Comparison of ENCODE assay signal across 7 cellular contexts in the genomic region with DNA sequence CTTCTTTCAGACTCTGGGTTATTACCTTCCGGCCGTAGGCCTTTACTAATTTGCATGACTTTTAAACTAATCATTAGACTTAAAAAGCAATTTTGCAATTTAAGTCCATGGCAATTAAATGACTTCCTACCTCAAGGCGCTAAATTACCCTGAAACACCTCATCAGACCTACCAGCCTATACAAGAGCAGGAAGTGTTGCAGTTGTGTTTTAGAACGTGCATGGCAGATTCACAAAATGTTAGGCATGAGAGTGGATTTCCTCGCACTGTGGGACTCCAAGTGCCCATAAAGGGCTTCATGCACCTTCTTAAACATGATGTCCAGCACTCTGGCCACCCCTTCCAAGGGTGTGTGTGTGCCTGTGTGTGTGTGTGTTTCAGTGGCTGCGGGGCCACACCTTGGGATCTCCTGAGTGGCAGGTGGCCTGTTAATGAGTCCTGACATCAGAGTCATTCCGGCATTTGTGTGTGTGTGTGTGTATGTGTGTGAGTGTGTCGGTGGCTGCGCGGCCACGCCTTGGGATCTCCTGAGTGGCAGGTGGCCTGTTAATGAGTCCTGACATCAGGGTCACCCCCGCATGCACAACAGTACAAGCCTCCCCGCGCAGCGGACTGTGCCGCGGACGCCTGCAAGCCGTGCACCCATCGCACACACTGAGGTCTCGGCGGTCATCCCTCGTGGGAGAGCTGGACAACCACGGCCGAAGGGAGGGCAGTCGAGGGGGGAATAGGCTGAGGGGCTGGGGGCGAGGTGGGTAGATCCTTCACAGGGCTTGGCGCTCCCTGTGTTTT.
DNase-seq lines count a peak whose midpoint lies in the region; ATAC-seq lines count a peak whose summit lies in the region.

No MANE protein-coding gene starts in this region.

- peak overlapping the region; percentile 96 for H3K4me3 Mint-ChIP-seq in memory B cell

- H3K36me3 Mint-ChIP-seq in memory B cell = peaks cover 18% of the 10 kb centered on the region

- H3K27ac Mint-ChIP-seq in memory B cell = peak overlapping the region; percentile 94

- peaks cover 8% of the 10 kb centered on the region for H3K9me3 Mint-ChIP-seq in memory B cell

- DNase-seq in NCI-H2029 treated with DMSO at 0.1 percent for 48 hours (lab: John Stamatoyannopoulos, UW) (peak; percentile 30), memory B cell (ENCODE audit: low spot score in 2 of 2) (peak in 1 of 2 donors; percentile 16)
- DNase-seq in activated CD4-positive, alpha-beta T cell treated with anti-CD3 and anti-CD28 coated beads, Interleukin-2, amount 50 U/mL, for 1 hour = peak; percentile 29
- peak; percentile 27 for DNase-seq in effector CD8-positive, alpha-beta T cell (lab: John Stamatoyannopoulos, UW)
- peak; percentile 21 to 32 for DNase-seq in stimulated activated CD8-positive, alpha-beta memory T cell treated with anti-CD3 and anti-CD28 coated beads, Interleukin-15, amount 100 ng/mL, for 48 hours (ENCODE audit: low read depth in 2 of 2)

- peaks cover 36% of the 10 kb centered on the region for H3K4me1 Mint-ChIP-seq in memory B cell

- ATAC-seq in GM18858 (IDR thresholded peaks at IDR 0.05; ENCODE audit: unreplicated experiment) (peak; percentile 31), HG02870 (IDR thresholded peaks at IDR 0.05; ENCODE audit: unreplicated experiment) (peak; percentile 32), memory B cell (ENCODE audit: low read depth) (peak; percentile 7)

- H3K27me3 Mint-ChIP-seq in memory B cell = peaks cover 1% of the 10 kb centered on the region
